8 cellular contexts compared by ENCODE assay signal in genomic region chr1:220787069-220787614, GRCh38. TPM values are rescaled to one million over a fixed set of nuclear protein-coding genes. Genes with fewer than 3 reads are reported as not detected.
A peak's percentile ranks its signal among the peaks of the same experiment; 100 is the strongest.
DNase-seq lines count a peak whose midpoint lies in the region; ATAC-seq and TF ChIP-seq lines count a peak whose summit lies in the region.

No MANE protein-coding gene starts in this region.

- in situ Hi-C loops in astrocyte of the cerebellum (cut with HindIII; ENCODE audit: low sequenced_read_pairs): no loop called here

- TF ChIP-seq CTCF in astrocyte of the cerebellum (IDR thresholded peaks at IDR 0.05; ENCODE audit: low read depth, low read length, missing control alignments) (no peak), kidney epithelial cell (IDR thresholded peaks at IDR 0.05; ENCODE audit: insufficient read depth, low read length, poor library complexity, severe bottlenecking) (no peak)

- CTCF ChIA-PET in activated CD8-positive, alpha-beta memory T cell treated with anti-CD3 and anti-CD28 coated beads, Interleukin-2, amount 10 ng/mL, durations not matched to agents 7 days and 5 days (lab: Charles Lee): interaction anchor here (0.7 to 1.3 kb wide), 2 partner anchors 10 to 95 kb away, joined by 3 to 4 read pairs; no protein-coding TSS in a partner anchor

- no peak overlapping the region for H3K27ac Mint-ChIP-seq in activated CD8-positive, alpha-beta memory T cell treated with anti-CD3 and anti-CD28 coated beads, Interleukin-2, amount 10 ng/mL, durations not matched to agents 7 days and 5 days

- no peaks in the 10 kb centered on the region for H3K4me1 Mint-ChIP-seq in activated CD8-positive, alpha-beta memory T cell treated with anti-CD3 and anti-CD28 coated beads, Interleukin-2, amount 10 ng/mL, durations not matched to agents 7 days and 5 days

- H3K4me3 ChIP-seq in astrocyte of the cerebellum (ENCODE audit: low read depth, low read length): peak overlapping the region; percentile 44
- H3K4me3 ChIP-seq in kidney epithelial cell (ENCODE audit: low read depth, low read length): peak overlapping the region; percentile 39

- no peak overlapping the region for H3K4me3 Mint-ChIP-seq in activated CD8-positive, alpha-beta memory T cell treated with anti-CD3 and anti-CD28 coated beads, Interleukin-2, amount 10 ng/mL, durations not matched to agents 7 days and 5 days

- no peaks in the 10 kb centered on the region for H3K9me3 Mint-ChIP-seq in activated CD8-positive, alpha-beta memory T cell treated with anti-CD3 and anti-CD28 coated beads, Interleukin-2, amount 10 ng/mL, durations not matched to agents 7 days and 5 days (ENCODE audit: low read depth)

- H3K27me3 Mint-ChIP-seq in activated CD8-positive, alpha-beta memory T cell treated with anti-CD3 and anti-CD28 coated beads, Interleukin-2, amount 10 ng/mL, durations not matched to agents 7 days and 5 days: peaks cover 70% of the 10 kb centered on the region

- no peaks in the 10 kb centered on the region for H3K36me3 Mint-ChIP-seq in activated CD8-positive, alpha-beta memory T cell treated with anti-CD3 and anti-CD28 coated beads, Interleukin-2, amount 10 ng/mL, durations not matched to agents 7 days and 5 days

- no peaks in the 10 kb centered on the region for H3K36me3 ChIP-seq in kidney epithelial cell (ENCODE audit: control insufficient read depth, insufficient read depth, low read length)

- ATAC-seq in GM21528 (IDR thresholded peaks at IDR 0.05; ENCODE audit: low FRiP score, unreplicated experiment): peak; percentile 50
- peak; percentile 35 for ATAC-seq in stimulated activated naive CD8-positive, alpha-beta T cell treated with anti-CD3 and anti-CD28 coated beads, Interleukin-15, Interleukin-2, amounts not matched to agents 100 U/mL and 50 U/mL, for 24 hours
- no peak for ATAC-seq in HG03135 (IDR thresholded peaks at IDR 0.05; ENCODE audit: unreplicated experiment)
- no peak for ATAC-seq in activated CD8-positive, alpha-beta memory T cell treated with anti-CD3 and anti-CD28 coated beads, Interleukin-2, amount 10 ng/mL, durations not matched to agents 7 days and 5 days

- H3K27me3 ChIP-seq in kidney epithelial cell (ENCODE audit: control insufficient read depth, insufficient read depth, low read length): no peaks in the 10 kb centered on the region

- DNase-seq in COLO668 (lab: John Stamatoyannopoulos, UW; ENCODE audit: unreplicated experiment): peak; percentile 77
- peak; percentile 35 for DNase-seq in NCI-H1092 (lab: John Stamatoyannopoulos, UW)
- DNase-seq in astrocyte of the cerebellum (ENCODE audit: low read depth): no peak
- no peak for DNase-seq in kidney epithelial cell (ENCODE audit: low read depth)
- no peak for DNase-seq in stimulated activated naive CD8-positive, alpha-beta T cell treated with anti-CD3 and anti-CD28 coated beads, Interleukin-15, Interleukin-2, amounts not matched to agents 100 U/mL and 50 U/mL, for 24 hours
- no peak for DNase-seq in activated CD8-positive, alpha-beta memory T cell treated with anti-CD3 and anti-CD28 coated beads, Interleukin-2, amount 10 ng/mL, durations not matched to agents 7 days and 5 days

RNA-seq across cellular contexts. Expression of gene MTARC1, which starts 0.4 kb away (rescaled TPM):
- total RNA-seq in kidney epithelial cell: 3.5 and 7.7 TPM in 2 replicates
- total RNA-seq in activated CD8-positive, alpha-beta memory T cell treated with anti-CD3 and anti-CD28 coated beads, Interleukin-2, amount 10 ng/mL, durations not matched to agents 7 days and 5 days: not detected

RNA-seq across cellular contexts. Expression of gene MTARC2, which starts 39.0 kb away (rescaled TPM):
- total RNA-seq in kidney epithelial cell: 8.7 and 8.9 TPM in 2 replicates
- total RNA-seq in activated CD8-positive, alpha-beta memory T cell treated with anti-CD3 and anti-CD28 coated beads, Interleukin-2, amount 10 ng/mL, durations not matched to agents 7 days and 5 days: not detected

Comparison
In these comparisons a context has a peak if more than half of its experiments do, and no peak if none do; other contexts are left out.
1. DNase-seq: peak in COLO668 (single experiment) and NCI-H1092 (single experiment); none in astrocyte of the cerebellum (single experiment), kidney epithelial cell (single experiment), stimulated activated naive CD8-positive, alpha-beta T cell treated with anti-CD3 and anti-CD28 coated beads, Interleukin-15, Interleukin-2, amounts not matched to agents 100 U/mL and 50 U/mL, for 24 hours (single experiment) and activated CD8-positive, alpha-beta memory T cell treated with anti-CD3 and anti-CD28 coated beads, Interleukin-2, amount 10 ng/mL, durations not matched to agents 7 days and 5 days (single experiment).
2. ATAC-seq: peak in GM21528 (single experiment) and stimulated activated naive CD8-positive, alpha-beta T cell treated with anti-CD3 and anti-CD28 coated beads, Interleukin-15, Interleukin-2, amounts not matched to agents 100 U/mL and 50 U/mL, for 24 hours (single experiment); none in HG03135 (single experiment) and activated CD8-positive, alpha-beta memory T cell treated with anti-CD3 and anti-CD28 coated beads, Interleukin-2, amount 10 ng/mL, durations not matched to agents 7 days and 5 days (single experiment).